In the genomic region with DNA sequence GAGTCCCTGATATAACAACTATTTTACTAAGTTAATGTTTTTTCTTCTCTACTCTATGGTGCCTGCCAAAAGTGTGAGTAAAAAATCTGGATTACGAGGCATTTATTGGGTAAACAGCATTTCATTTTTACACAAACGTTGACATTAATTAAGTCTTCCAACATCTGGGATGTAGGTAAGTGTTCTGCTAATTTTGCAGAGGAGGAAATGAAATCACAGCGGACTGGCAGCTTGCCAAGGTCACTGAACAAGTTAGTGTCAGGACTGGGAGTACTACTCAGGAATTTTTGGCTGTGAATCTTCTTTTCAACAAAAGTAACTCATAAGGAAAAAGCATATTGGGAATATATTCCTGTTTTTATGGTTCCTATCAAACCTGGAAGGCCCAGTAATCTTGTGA, we compare ENCODE assay signal across 2 cellular contexts.
TF ChIP-seq lines count a peak whose summit lies in the region.

No MANE protein-coding gene starts in this region.

TF ChIP-seq in liver, 16 proteins besides CTCF, POLR2A, EP300 and RAD21:
- peak; percentile 77 for TF ChIP-seq NR2F2 (IDR thresholded peaks at IDR 0.05)
- no peak for TF ChIP-seq SP1 (IDR thresholded peaks at IDR 0.05)
- TF ChIP-seq, protein P1, sequence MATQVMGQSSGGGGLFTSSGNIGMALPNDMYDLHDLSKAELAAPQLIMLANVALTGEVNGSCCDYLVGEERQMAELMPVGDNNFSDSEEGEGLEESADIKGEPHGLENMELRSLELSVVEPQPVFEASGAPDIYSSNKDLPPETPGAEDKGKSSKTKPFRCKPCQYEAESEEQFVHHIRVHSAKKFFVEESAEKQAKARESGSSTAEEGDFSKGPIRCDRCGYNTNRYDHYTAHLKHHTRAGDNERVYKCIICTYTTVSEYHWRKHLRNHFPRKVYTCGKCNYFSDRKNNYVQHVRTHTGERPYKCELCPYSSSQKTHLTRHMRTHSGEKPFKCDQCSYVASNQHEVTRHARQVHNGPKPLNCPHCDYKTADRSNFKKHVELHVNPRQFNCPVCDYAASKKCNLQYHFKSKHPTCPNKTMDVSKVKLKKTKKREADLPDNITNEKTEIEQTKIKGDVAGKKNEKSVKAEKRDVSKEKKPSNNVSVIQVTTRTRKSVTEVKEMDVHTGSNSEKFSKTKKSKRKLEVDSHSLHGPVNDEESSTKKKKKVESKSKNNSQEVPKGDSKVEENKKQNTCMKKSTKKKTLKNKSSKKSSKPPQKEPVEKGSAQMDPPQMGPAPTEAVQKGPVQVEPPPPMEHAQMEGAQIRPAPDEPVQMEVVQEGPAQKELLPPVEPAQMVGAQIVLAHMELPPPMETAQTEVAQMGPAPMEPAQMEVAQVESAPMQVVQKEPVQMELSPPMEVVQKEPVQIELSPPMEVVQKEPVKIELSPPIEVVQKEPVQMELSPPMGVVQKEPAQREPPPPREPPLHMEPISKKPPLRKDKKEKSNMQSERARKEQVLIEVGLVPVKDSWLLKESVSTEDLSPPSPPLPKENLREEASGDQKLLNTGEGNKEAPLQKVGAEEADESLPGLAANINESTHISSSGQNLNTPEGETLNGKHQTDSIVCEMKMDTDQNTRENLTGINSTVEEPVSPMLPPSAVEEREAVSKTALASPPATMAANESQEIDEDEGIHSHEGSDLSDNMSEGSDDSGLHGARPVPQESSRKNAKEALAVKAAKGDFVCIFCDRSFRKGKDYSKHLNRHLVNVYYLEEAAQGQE (IDR thresholded peaks at IDR 0.05): peak; percentile 49
TF ChIP-seq in liver: peak in this region for 2.

TF ChIP-seq in HepG2, 621 proteins besides CTCF, POLR2A, EP300 and RAD21:
- TF ChIP-seq, protein P2, sequence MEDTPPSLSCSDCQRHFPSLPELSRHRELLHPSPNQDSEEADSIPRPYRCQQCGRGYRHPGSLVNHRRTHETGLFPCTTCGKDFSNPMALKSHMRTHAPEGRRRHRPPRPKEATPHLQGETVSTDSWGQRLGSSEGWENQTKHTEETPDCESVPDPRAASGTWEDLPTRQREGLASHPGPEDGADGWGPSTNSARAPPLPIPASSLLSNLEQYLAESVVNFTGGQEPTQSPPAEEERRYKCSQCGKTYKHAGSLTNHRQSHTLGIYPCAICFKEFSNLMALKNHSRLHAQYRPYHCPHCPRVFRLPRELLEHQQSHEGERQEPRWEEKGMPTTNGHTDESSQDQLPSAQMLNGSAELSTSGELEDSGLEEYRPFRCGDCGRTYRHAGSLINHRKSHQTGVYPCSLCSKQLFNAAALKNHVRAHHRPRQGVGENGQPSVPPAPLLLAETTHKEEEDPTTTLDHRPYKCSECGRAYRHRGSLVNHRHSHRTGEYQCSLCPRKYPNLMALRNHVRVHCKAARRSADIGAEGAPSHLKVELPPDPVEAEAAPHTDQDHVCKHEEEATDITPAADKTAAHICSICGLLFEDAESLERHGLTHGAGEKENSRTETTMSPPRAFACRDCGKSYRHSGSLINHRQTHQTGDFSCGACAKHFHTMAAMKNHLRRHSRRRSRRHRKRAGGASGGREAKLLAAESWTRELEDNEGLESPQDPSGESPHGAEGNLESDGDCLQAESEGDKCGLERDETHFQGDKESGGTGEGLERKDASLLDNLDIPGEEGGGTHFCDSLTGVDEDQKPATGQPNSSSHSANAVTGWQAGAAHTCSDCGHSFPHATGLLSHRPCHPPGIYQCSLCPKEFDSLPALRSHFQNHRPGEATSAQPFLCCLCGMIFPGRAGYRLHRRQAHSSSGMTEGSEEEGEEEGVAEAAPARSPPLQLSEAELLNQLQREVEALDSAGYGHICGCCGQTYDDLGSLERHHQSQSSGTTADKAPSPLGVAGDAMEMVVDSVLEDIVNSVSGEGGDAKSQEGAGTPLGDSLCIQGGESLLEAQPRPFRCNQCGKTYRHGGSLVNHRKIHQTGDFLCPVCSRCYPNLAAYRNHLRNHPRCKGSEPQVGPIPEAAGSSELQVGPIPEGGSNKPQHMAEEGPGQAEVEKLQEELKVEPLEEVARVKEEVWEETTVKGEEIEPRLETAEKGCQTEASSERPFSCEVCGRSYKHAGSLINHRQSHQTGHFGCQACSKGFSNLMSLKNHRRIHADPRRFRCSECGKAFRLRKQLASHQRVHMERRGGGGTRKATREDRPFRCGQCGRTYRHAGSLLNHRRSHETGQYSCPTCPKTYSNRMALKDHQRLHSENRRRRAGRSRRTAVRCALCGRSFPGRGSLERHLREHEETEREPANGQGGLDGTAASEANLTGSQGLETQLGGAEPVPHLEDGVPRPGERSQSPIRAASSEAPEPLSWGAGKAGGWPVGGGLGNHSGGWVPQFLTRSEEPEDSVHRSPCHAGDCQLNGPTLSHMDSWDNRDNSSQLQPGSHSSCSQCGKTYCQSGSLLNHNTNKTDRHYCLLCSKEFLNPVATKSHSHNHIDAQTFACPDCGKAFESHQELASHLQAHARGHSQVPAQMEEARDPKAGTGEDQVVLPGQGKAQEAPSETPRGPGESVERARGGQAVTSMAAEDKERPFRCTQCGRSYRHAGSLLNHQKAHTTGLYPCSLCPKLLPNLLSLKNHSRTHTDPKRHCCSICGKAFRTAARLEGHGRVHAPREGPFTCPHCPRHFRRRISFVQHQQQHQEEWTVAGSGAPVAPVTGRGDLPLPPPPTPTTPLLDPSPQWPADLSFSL (CRISPR knock-in tag; IDR thresholded peaks at IDR 0.05): no peak
- no peak for TF ChIP-seq ZNF746 (CRISPR knock-in tag; IDR thresholded peaks at IDR 0.05)
TF ChIP-seq in HepG2: peak in this region for 0.
